ENCODE assay signal across 13 cellular contexts in genomic region chr2:47039502-47039870, GRCh38.
A peak's percentile ranks its signal among the peaks of the same experiment; 100 is the strongest.
DNase-seq lines count a peak whose midpoint lies in the region; ATAC-seq and TF ChIP-seq lines count a peak whose summit lies in the region.
"Had no signal": no experiment of that assay in that cellular context is flagged by ENCODE, and none has a peak within 500 bp of the region (broad histone marks: within the 10 kb centered on the region; RNA-seq: fewer than 3 reads in every experiment).

No MANE protein-coding gene starts in this region.

- intact Hi-C loops in cardiac septum (cut with DNase I) (no loop called here), adrenal gland (cut with DNase I) (no loop called here)

- H3K36me3 Mint-ChIP-seq in naive thymus-derived CD8-positive, alpha-beta T cell, result peaks cover 0 to 66% (median 0%) of the 10 kb centered on the region in 3 donors

- no peak for TF ChIP-seq POLR2A in adrenal gland (IDR thresholded peaks at IDR 0.05)

- no peak for ATAC-seq in naive thymus-derived CD8-positive, alpha-beta T cell
- ATAC-seq in GM21390 (IDR thresholded peaks at IDR 0.05; ENCODE audit: unreplicated experiment) (no peak), GM18868 (IDR thresholded peaks at IDR 0.05; ENCODE audit: unreplicated experiment) (no peak), GM21447 (IDR thresholded peaks at IDR 0.05; ENCODE audit: unreplicated experiment) (no peak), HG02763 (IDR thresholded peaks at IDR 0.05; ENCODE audit: unreplicated experiment) (no peak)

- H3K4me1 ChIP-seq in right atrium auricular region (peaks cover 0 to 76% of the 10 kb centered on the region in 2 donors), adrenal gland (replicated peaks in 1 of 2) (peaks cover 61 to 92% of the 10 kb centered on the region in 2 donors)

- H3K4me3 ChIP-seq in right atrium auricular region (no peak overlapping the region), adrenal gland (no peak overlapping the region)
- H3K4me3 ChIP-seq: hepatocyte had no signal

- no peak for DNase-seq in right atrium auricular region (ENCODE audit: low spot score)
- DNase-seq in cardiac septum (ENCODE audit: low spot score), result no peak
- DNase-seq in adrenal gland, result no peak
- no peak for DNase-seq in naive thymus-derived CD8-positive, alpha-beta T cell
- DNase-seq: activated CD4-positive, CD25-positive, alpha-beta regulatory T cell treated with anti-CD3 and anti-CD28 coated beads, Interleukin-2, amount 50 U/mL, for 72 hours; CD4-positive, alpha-beta T cell; effector CD4-positive, alpha-beta T cell; NCI-H510A treated with DMSO at 0.1 percent for 48 hours had no signal

- POLR2A ChIA-PET in naive thymus-derived CD8-positive, alpha-beta T cell (lab: Charles Lee), result no interaction called here

- H3K36me3 ChIP-seq in right atrium auricular region, result no peaks in the 10 kb centered on the region
- no peaks in the 10 kb centered on the region for H3K36me3 ChIP-seq in adrenal gland (replicated peaks in 1 of 2)

- no peaks in the 10 kb centered on the region for H3K9me3 Mint-ChIP-seq in naive thymus-derived CD8-positive, alpha-beta T cell
- H3K9me3 Mint-ChIP-seq: CD4-positive, alpha-beta T cell had no signal

- H3K4me1 Mint-ChIP-seq in naive thymus-derived CD8-positive, alpha-beta T cell, result peaks cover 6 to 38% (median 21%) of the 10 kb centered on the region in 4 donors

- WGBS in adrenal gland, 4 donors, result 81 to 100% (median 88%) methylated on average over 2 of the region's 2 CpGs

- H3K27ac ChIP-seq in right atrium auricular region (peak overlapping the region; percentile 24 to 88), adrenal gland (peak overlapping the region in 3 of 5 donors; percentile 78 to 95 (median 92))
- H3K27ac ChIP-seq: hepatocyte had no signal

- peak overlapping the region in 7 of 10 donors; percentile 24 to 83 (median 61) for H3K27ac Mint-ChIP-seq in naive thymus-derived CD8-positive, alpha-beta T cell

- no peaks in the 10 kb centered on the region for H3K27me3 ChIP-seq in right atrium auricular region
- no peaks in the 10 kb centered on the region for H3K27me3 ChIP-seq in adrenal gland
- H3K27me3 ChIP-seq: hepatocyte had no signal

- no peak overlapping the region for H3K4me3 Mint-ChIP-seq in naive thymus-derived CD8-positive, alpha-beta T cell
- H3K4me3 Mint-ChIP-seq: CD4-positive, alpha-beta T cell had no signal

- H3K9me3 ChIP-seq in right atrium auricular region (no peaks in the 10 kb centered on the region), adrenal gland (replicated peaks in 1 of 3) (no peaks in the 10 kb centered on the region)

- H3K27me3 Mint-ChIP-seq in naive thymus-derived CD8-positive, alpha-beta T cell, result no peaks in the 10 kb centered on the region
- H3K27me3 Mint-ChIP-seq: CD4-positive, alpha-beta T cell had no signal

- TF ChIP-seq CTCF in right atrium auricular region (IDR thresholded peaks at IDR 0.05) (no peak), adrenal gland (IDR thresholded peaks at IDR 0.05) (no peak)
